ENCODE assay signal across 17 cellular contexts in the genomic region with DNA sequence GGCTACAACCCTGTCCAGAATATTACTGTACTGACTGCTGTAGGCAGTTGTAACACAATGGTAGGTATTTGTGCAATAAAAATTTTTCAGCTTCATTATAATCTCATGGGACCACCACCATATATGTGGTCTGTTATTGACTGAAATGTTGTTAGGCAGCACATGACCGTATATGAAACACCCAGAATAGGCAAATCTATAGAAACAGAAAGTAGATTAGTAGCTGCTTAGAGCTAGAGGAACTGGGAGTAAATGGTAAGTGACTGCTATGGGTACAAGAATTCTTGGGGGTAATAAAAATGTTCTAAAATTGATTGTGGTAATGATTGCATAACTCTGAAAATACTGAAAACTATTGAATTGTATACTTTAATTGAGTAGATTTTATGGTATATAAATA.
DNase-seq lines count a peak whose midpoint lies in the region; ATAC-seq and TF ChIP-seq lines count a peak whose summit lies in the region.
"Had no signal": no experiment of that assay in that cellular context is flagged by ENCODE, and none has a peak within 500 bp of the region (broad histone marks: within the 10 kb centered on the region; RNA-seq: fewer than 3 reads in every experiment).

No MANE protein-coding gene starts in this region.

- peaks cover 30% of the 10 kb centered on the region for H3K4me1 Mint-ChIP-seq in activated B cell treated with CpG ODN at 0.5 μM for 24 hours
- H3K4me1 Mint-ChIP-seq: H9 had no signal

- peak overlapping the region; percentile 7 for H3K27ac Mint-ChIP-seq in activated B cell treated with CpG ODN at 0.5 μM for 24 hours
- H3K27ac Mint-ChIP-seq: activated naive CD8-positive, alpha-beta T cell treated with anti-CD3 and anti-CD28 coated beads, Interleukin-2, amount 10 ng/mL, durations not matched to agents 7 days and 5 days; effector memory CD8-positive, alpha-beta T cell; H9 had no signal

- peak; percentile 76 for ATAC-seq in GM18909 (IDR thresholded peaks at IDR 0.05; ENCODE audit: poor library complexity, unreplicated experiment)
- ATAC-seq in HG02571 (IDR thresholded peaks at IDR 0.05; ENCODE audit: unreplicated experiment) = peak; percentile 65
- peak; percentile 77 for ATAC-seq in HG03175 (IDR thresholded peaks at IDR 0.05; ENCODE audit: unreplicated experiment)
- peak; percentile 94 for ATAC-seq in activated B cell treated with CpG ODN at 0.5 μM for 24 hours (ENCODE audit: low read depth)
- ATAC-seq in GM21717 (IDR thresholded peaks at IDR 0.05; ENCODE audit: unreplicated experiment) = no peak
- ATAC-seq: effector memory CD8-positive, alpha-beta T cell; foreskin keratinocyte had no signal

- intact Hi-C loops in activated B cell treated with CpG ODN at 0.5 μM for 24 hours (cut with micrococcal nuclease) = loop anchor here (1.0 to 5.0 kb wide), 3 partner anchors 13 to 37 kb away; no protein-coding TSS in a partner anchor

- CTCF ChIA-PET in activated B cell treated with CpG ODN at 0.5 μM for 24 hours (lab: Charles Lee) = interaction anchor here (1.1 kb wide), 1 partner anchor 283 kb away, joined by 3 read pairs; the partner anchor contains the start of gene SNX18

- peaks cover 2% of the 10 kb centered on the region for H3K9me3 Mint-ChIP-seq in activated B cell treated with CpG ODN at 0.5 μM for 24 hours
- H3K9me3 Mint-ChIP-seq: effector memory CD8-positive, alpha-beta T cell had no signal

- DNase-seq in activated B cell treated with CpG ODN at 0.5 μM for 24 hours = no peak
- no peak for DNase-seq in NCI-H1105 treated with DMSO at 0.1 percent for 48 hours (lab: John Stamatoyannopoulos, UW)
- no peak for DNase-seq in DMS79 (lab: John Stamatoyannopoulos, UW)
- DNase-seq in medulla oblongata (ENCODE audit: extremely low spot score) = no peak
- DNase-seq: activated naive CD8-positive, alpha-beta T cell treated with anti-CD3 and anti-CD28 coated beads, Interleukin-2, amount 10 ng/mL, durations not matched to agents 7 days and 5 days; BE2C; effector memory CD8-positive, alpha-beta T cell; foreskin keratinocyte; H9; Karpas-422; NCI-H1930; NCI-H69; SHP77 had no signal

- H3K27me3 Mint-ChIP-seq in activated B cell treated with CpG ODN at 0.5 μM for 24 hours = no peaks in the 10 kb centered on the region

- TF ChIP-seq CTCF in activated B cell treated with CpG ODN at 0.5 μM for 24 hours (IDR thresholded peaks at IDR 0.05) = no peak

- POLR2A ChIA-PET in activated B cell treated with CpG ODN at 0.5 μM for 24 hours (lab: Charles Lee) = interaction anchor here (0.7 to 1.7 kb wide), 4 partner anchors 13 to 153 kb away, joined by 3 to 4 read pairs (median 4); no protein-coding TSS in a partner anchor

- peak overlapping the region; percentile 11 for H3K4me3 Mint-ChIP-seq in activated B cell treated with CpG ODN at 0.5 μM for 24 hours
- H3K4me3 Mint-ChIP-seq: activated naive CD8-positive, alpha-beta T cell treated with anti-CD3 and anti-CD28 coated beads, Interleukin-2, amount 10 ng/mL, durations not matched to agents 7 days and 5 days; effector memory CD8-positive, alpha-beta T cell; H9 had no signal

- H3K36me3 Mint-ChIP-seq in activated B cell treated with CpG ODN at 0.5 μM for 24 hours (ENCODE audit: low read depth) = no peaks in the 10 kb centered on the region
- H3K36me3 Mint-ChIP-seq: activated naive CD8-positive, alpha-beta T cell treated with anti-CD3 and anti-CD28 coated beads, Interleukin-2, amount 10 ng/mL, durations not matched to agents 7 days and 5 days had no signal
